In genomic region chr2:178449700-178450573, GRCh38 we compare ENCODE assay signal across 8 cellular contexts. TPM values are rescaled to one million over a fixed set of nuclear protein-coding genes. Genes with fewer than 3 reads are reported as not detected.
DNase-seq lines count a peak whose midpoint lies in the region; ATAC-seq, FAIRE-seq and TF ChIP-seq lines count a peak whose summit lies in the region.

No MANE protein-coding gene starts in this region.

- H3K27ac Mint-ChIP-seq in endothelial cell (ENCODE audit: unreplicated experiment), result peak overlapping the region; percentile 78
- peak overlapping the region; percentile 62 for H3K27ac Mint-ChIP-seq in neural crest cell (ENCODE audit: unreplicated experiment)

- peak overlapping the region; percentile 88 for H3K4me3 Mint-ChIP-seq in endothelial cell (ENCODE audit: unreplicated experiment)
- H3K4me3 Mint-ChIP-seq in neural crest cell, result peak overlapping the region; percentile 95

- peak overlapping the region; percentile 97 for H3K9ac ChIP-seq in PC-3 (ENCODE audit: low read length)

- H3K27ac ChIP-seq in PC-3 (ENCODE audit: low read length), result peak overlapping the region; percentile 85

- TSS peak; percentile 58 for BruUV-seq in PC-3 (replicated peaks; lab: Mats Ljungman, UMichigan)

- no peaks in the 10 kb centered on the region for H3K27me3 ChIP-seq in PC-3 (ENCODE audit: low read length)

- peaks cover 16% of the 10 kb centered on the region for H3K36me3 ChIP-seq in PC-3 (ENCODE audit: low read depth, low read length)

- H3K36me3 Mint-ChIP-seq in endothelial cell (ENCODE audit: low read depth, unreplicated experiment) (peaks cover 8% of the 10 kb centered on the region), neural crest cell (ENCODE audit: low read depth) (peaks cover 14% of the 10 kb centered on the region)

- peak overlapping the region; percentile 94 for H2AFZ ChIP-seq in PC-3 (ENCODE audit: low read length)

- no peaks in the 10 kb centered on the region for H3K9me2 ChIP-seq in PC-3 (replicated peaks; ENCODE audit: low read length)

- CTCF ChIA-PET in PC-3 (lab: Charles Lee), result interaction anchor here (1.1 kb wide), 1 partner anchor 36 kb away, joined by 3 read pairs; no protein-coding TSS in a partner anchor

- peak; percentile 71 for FAIRE-seq in GM18507 (lab: Jason Lieb, UNC)

- peak; percentile 5 for DNase-seq in AG08395 (ENCODE audit: low spot score)
- no peak for DNase-seq in GM18507 (ENCODE audit: extremely low spot score, insufficient read length, low read depth)
- DNase-seq in PC-3, result no peak
- DNase-seq in endothelial cell (ENCODE audit: low spot score), result no peak
- DNase-seq in neural crest cell (ENCODE audit: low read depth, low spot score), result no peak
- no peak for DNase-seq in NCI-H2107 (lab: John Stamatoyannopoulos, UW)
- no peak for DNase-seq in AML-193 (lab: John Stamatoyannopoulos, UW)

- POLR2A ChIA-PET in PC-3 (lab: Charles Lee; ENCODE audit: unreplicated experiment), result interaction anchor here (0.6 kb wide), 1 partner anchor 61 kb away, joined by 3 read pairs; no protein-coding TSS in a partner anchor

- H3K4me1 Mint-ChIP-seq in endothelial cell (ENCODE audit: unreplicated experiment) (peaks cover 13% of the 10 kb centered on the region), neural crest cell (peaks cover 35% of the 10 kb centered on the region)

- H3F3A ChIP-seq in PC-3 (ENCODE audit: low read length, unreplicated experiment), result no peaks in the 10 kb centered on the region

- intact Hi-C loops in PC-3 (cut with micrococcal nuclease), result no loop called here

- no peak for TF ChIP-seq CTCF in PC-3 (conservative IDR thresholded peaks at IDR 0.05; ENCODE audit: low read depth, low read length)
- no peak for TF ChIP-seq CTCF in endothelial cell (IDR thresholded peaks at IDR 0.05; ENCODE audit: unreplicated experiment)
- no peak for TF ChIP-seq CTCF in neural crest cell (conservative IDR thresholded peaks at IDR 0.05)

- peak overlapping the region; percentile 93 for H3K4me3 ChIP-seq in PC-3 (ENCODE audit: low read length)

- peak overlapping the region; percentile 84 for H3K4me2 ChIP-seq in PC-3 (ENCODE audit: low read length)

- H3K79me2 ChIP-seq in PC-3 (ENCODE audit: low read length), result peaks cover 32% of the 10 kb centered on the region

- peak; percentile 45 for ATAC-seq in HG02885 (IDR thresholded peaks at IDR 0.05; ENCODE audit: poor library complexity, unreplicated experiment)
- ATAC-seq in PC-3, result no peak

- peaks cover 16% of the 10 kb centered on the region; the same call in 1 of the 2 replicates for H4K20me1 ChIP-seq in PC-3 (ENCODE audit: low read length)

- H3K4me1 ChIP-seq in PC-3 (ENCODE audit: insufficient read depth, low read length), result peaks cover 19% of the 10 kb centered on the region

- no peaks in the 10 kb centered on the region for H3K9me3 ChIP-seq in PC-3 (ENCODE audit: low read length)

- H3K27me3 Mint-ChIP-seq in endothelial cell (ENCODE audit: unreplicated experiment) (peaks cover 6% of the 10 kb centered on the region), neural crest cell (ENCODE audit: low read depth) (no peaks in the 10 kb centered on the region)

- H3K9me3 Mint-ChIP-seq in endothelial cell (ENCODE audit: unreplicated experiment), result no peaks in the 10 kb centered on the region
- no peaks in the 10 kb centered on the region for H3K9me3 Mint-ChIP-seq in neural crest cell

RNA-seq across cellular contexts. Expression of gene PRKRA, which starts 1.0 kb away (rescaled TPM):
- total RNA-seq in PC-3 (2014; rRNA removed) (78.2 and 87.6 TPM in 2 replicates), endothelial cell (ENCODE audit: unreplicated experiment) (33.1 TPM), neural crest cell (91.9 and 96.3 TPM in 2 replicates)

RNA-seq across cellular contexts. Expression of gene PJVK, which starts 1.2 kb away (rescaled TPM):
- total RNA-seq in PC-3 (2014; rRNA removed), result 0.87 and 1.6 TPM in 2 replicates
- total RNA-seq in endothelial cell (ENCODE audit: unreplicated experiment), result 3.7 TPM
- 5.8 and 6.2 TPM in 2 replicates for total RNA-seq in neural crest cell

RNA-seq across cellular contexts. Expression of gene FKBP7, which starts 28.5 kb away (rescaled TPM):
- total RNA-seq in PC-3 (2014; rRNA removed), result 3.7 and 4.2 TPM in 2 replicates
- 15.5 TPM for total RNA-seq in endothelial cell (ENCODE audit: unreplicated experiment)
- total RNA-seq in neural crest cell, result 25.2 and 28.3 TPM in 2 replicates

RNA-seq across cellular contexts. Expression of gene PLEKHA3, which starts 30.3 kb away (rescaled TPM):
- total RNA-seq in PC-3 (2014; rRNA removed) (16.4 and 16.7 TPM in 2 replicates), endothelial cell (ENCODE audit: unreplicated experiment) (20.4 TPM), neural crest cell (22.0 and 23.2 TPM in 2 replicates)
